ENCODE assay signal across 10 cellular contexts in the genomic region with DNA sequence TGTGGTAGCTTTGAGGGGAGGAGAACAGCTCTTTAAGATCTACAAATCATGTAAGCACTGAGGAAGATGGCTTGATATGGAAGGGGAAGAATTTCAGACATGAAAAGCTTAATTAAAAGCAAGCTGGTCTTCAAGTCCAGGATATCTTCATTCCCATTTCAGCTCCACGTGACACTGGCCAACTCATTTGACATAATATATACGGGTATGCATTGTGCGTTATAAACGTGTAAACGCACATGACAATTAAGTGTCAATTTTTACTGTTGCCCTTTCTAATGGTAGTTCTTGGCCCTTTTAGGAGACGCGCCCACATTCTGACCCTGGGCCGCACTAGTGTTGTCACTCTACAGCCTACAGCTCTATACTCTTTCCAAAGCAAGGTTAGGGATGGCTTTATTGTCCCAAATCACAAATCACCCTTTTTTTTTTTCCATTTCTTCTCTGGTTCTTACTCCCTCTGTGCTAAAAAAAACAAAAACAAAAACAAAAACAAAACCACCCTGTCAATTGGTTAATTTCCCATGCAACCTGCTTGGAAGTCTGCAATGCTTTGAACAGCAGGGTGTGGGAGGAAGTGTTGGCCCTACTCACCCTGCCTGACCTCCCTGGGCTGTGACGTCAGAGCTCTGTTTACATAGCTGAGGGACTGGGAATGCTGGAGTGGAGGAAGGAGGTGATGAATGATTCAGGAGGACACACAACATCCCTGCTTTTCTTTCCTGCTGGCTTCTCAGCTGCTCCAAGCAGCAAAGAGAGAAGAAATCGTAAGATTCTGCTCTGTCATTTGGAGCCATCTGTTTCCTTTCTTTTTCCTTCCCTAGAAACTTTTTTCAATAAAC. TPM values are rescaled to one million over a fixed set of nuclear protein-coding genes. Genes with fewer than 3 reads are reported as not detected.
A peak's percentile ranks its signal among the peaks of the same experiment; 100 is the strongest.
DNase-seq lines count a peak whose midpoint lies in the region; ATAC-seq, FAIRE-seq and TF ChIP-seq lines count a peak whose summit lies in the region.
"Had no signal": no experiment of that assay in that cellular context is flagged by ENCODE, and none has a peak within 500 bp of the region (broad histone marks: within the 10 kb centered on the region; RNA-seq: fewer than 3 reads in every experiment).

No MANE protein-coding gene starts in this region.

- TF ChIP-seq POLR2A in H1 (IDR thresholded peaks at IDR 0.05; ENCODE audit: control extremely low read depth in 1 of 2, low read depth in 2 of 2, low read length in 2 of 2): no peak

- no peaks in the 10 kb centered on the region for H3K27me3 Mint-ChIP-seq in mesothelial cell of epicardium (ENCODE audit: low read depth)

- no peaks in the 10 kb centered on the region for H3K79me1 ChIP-seq in H1 (ENCODE audit: low read depth, low read length)

- no peaks in the 10 kb centered on the region for H3K9me3 Mint-ChIP-seq in mesothelial cell of epicardium

- no peaks in the 10 kb centered on the region for H3K79me2 ChIP-seq in H1 (ENCODE audit: control insufficient read depth in 1 of 2, insufficient read depth in 2 of 2, low read length in 2 of 2)

- H3K23me2 ChIP-seq in H1 (ENCODE audit: low read depth, low read length): no peaks in the 10 kb centered on the region

- no peaks in the 10 kb centered on the region for H3K27me3 ChIP-seq in H1 (replicated peaks in 1 of 4; ENCODE audit: control insufficient read depth in 3 of 4, extremely low read depth in 1 of 4, insufficient read depth in 3 of 4, low read length in 3 of 4)

- H3K36me3 ChIP-seq in H1 (ENCODE audit: control insufficient read depth in 2 of 4, insufficient read depth in 4 of 4, low read length in 3 of 4): no peaks in the 10 kb centered on the region

- no peak for ATAC-seq in activated CD4-positive, CD25-positive, alpha-beta regulatory T cell treated with anti-CD3 and anti-CD28 coated beads, Interleukin-2, amount 50 U/mL, for 24 hours
- no peak for ATAC-seq in GM19455 (IDR thresholded peaks at IDR 0.05; ENCODE audit: unreplicated experiment)
- no peak for ATAC-seq in HG03469 (IDR thresholded peaks at IDR 0.05; ENCODE audit: unreplicated experiment)

- 85% methylated on average over 10 of the region's 10 CpGs; no CpG with 5 or more reads in 1 of the 2 experiments for WGBS in H1 (ENCODE audit: extremely low coverage in 1 of 2, insufficient coverage in 1 of 2, insufficient read length in 1 of 2, insufficient replicate concordance in 2 of 2, low coverage in 1 of 2, low lambda C conversion rate in 2 of 2, missing lambda C conversion rate in 1 of 2), 2 experiments

- H3K4ac ChIP-seq in H1 (replicated peaks; ENCODE audit: insufficient read length, low read depth, low read length): no peak overlapping the region

- no peak overlapping the region for H2BK120ac ChIP-seq in H1 (replicated peaks; ENCODE audit: low read depth, low read length)

- H3K27ac ChIP-seq in H1 (ENCODE audit: low read depth, low read length): no peak overlapping the region

- no peak overlapping the region for H2BK20ac ChIP-seq in H1 (ENCODE audit: low read length)

- H2AK5ac ChIP-seq in H1 (ENCODE audit: low read depth, low read length): no peak overlapping the region

- H3K14ac ChIP-seq in H1 (ENCODE audit: insufficient read length): no peak overlapping the region

- no peaks in the 10 kb centered on the region for H4K20me1 ChIP-seq in H1 (replicated peaks in 1 of 2; ENCODE audit: control insufficient read depth in 1 of 2, insufficient read depth in 2 of 2, low read length in 2 of 2)

- no peaks in the 10 kb centered on the region for H3K4me1 ChIP-seq in H1 (replicated peaks in 1 of 4; ENCODE audit: control insufficient read depth in 3 of 4, insufficient read depth in 4 of 4, low read length in 3 of 4)

- no peak for TF ChIP-seq EP300 in H1 (IDR thresholded peaks at IDR 0.05; ENCODE audit: borderline replicate concordance in 1 of 2, low read depth in 2 of 2, low read length in 2 of 2)

- no peak overlapping the region for H3K4me3 ChIP-seq in AG10803 (ENCODE audit: low read length)
- H3K4me3 ChIP-seq in H1 (ENCODE audit: extremely low read depth in 1 of 4, insufficient read depth in 2 of 4, low read depth in 3 of 4, low read length in 4 of 4): no peak overlapping the region

- TF ChIP-seq RAD21 in H1 (IDR thresholded peaks at IDR 0.05 in 1 of 2, conservative IDR thresholded peaks at IDR 0.05 in 1 of 2; ENCODE audit: low read depth in 2 of 2, low read length in 2 of 2): no peak

- no peak overlapping the region for H4K91ac ChIP-seq in H1 (replicated peaks; ENCODE audit: insufficient read length, low read length)

- H3K9me3 ChIP-seq in H1 (ENCODE audit: insufficient read depth in 2 of 2, low read depth in 1 of 2, low read length in 1 of 2): no peaks in the 10 kb centered on the region

- H3K4me2 ChIP-seq in H1 (ENCODE audit: insufficient read depth in 1 of 2, low read depth in 2 of 2, low read length in 2 of 2): no peak overlapping the region

- H3K9ac ChIP-seq in H1 (replicated peaks in 1 of 4; ENCODE audit: extremely low read depth in 1 of 4, low read depth in 3 of 4, low read length in 3 of 4): no peak overlapping the region

- no peak overlapping the region for H2BK12ac ChIP-seq in H1 (ENCODE audit: low read depth, low read length)

- no peak overlapping the region for H2BK15ac ChIP-seq in H1 (ENCODE audit: low read length)

- H3K18ac ChIP-seq in H1 (ENCODE audit: extremely low read depth, low read length): no peak overlapping the region

- no peak overlapping the region for H4K8ac ChIP-seq in H1 (ENCODE audit: extremely low read depth, insufficient read depth, low read length)

- H3K56ac ChIP-seq in H1 (replicated peaks; ENCODE audit: insufficient read length, low read depth, low read length): no peak overlapping the region

- CTCF ChIA-PET in H1 (lab: Charles Lee; ENCODE audit: partially characterized antibody): interaction anchor here (0.6 to 4.9 kb wide), 3 partner anchors 19 to 327 kb away, joined by 3 to 18 read pairs (median 4); partner anchors contain the start of gene RFK

- TF ChIP-seq CTCF in AG10803 (conservative IDR thresholded peaks at IDR 0.05; ENCODE audit: low read length) (no peak), H1 (IDR thresholded peaks at IDR 0.05; ENCODE audit: control extremely low read depth in 1 of 3, insufficient read depth in 1 of 3, low read depth in 1 of 3, low read length in 3 of 3) (no peak), mesothelial cell of epicardium (IDR thresholded peaks at IDR 0.05; ENCODE audit: unreplicated experiment) (no peak)

- peak; percentile 96 for DNase-seq in AG10803 (ENCODE audit: low read depth)
- DNase-seq in M059J (ENCODE audit: low read depth): peak; percentile 95
- DNase-seq in H1 (ENCODE audit: low read depth in 1 of 2, low spot score in 2 of 2): no peak
- no peak for DNase-seq in mesothelial cell of epicardium (ENCODE audit: low spot score in 2 of 2, unreplicated experiment in 2 of 2)
- no peak for DNase-seq in ecto neural progenitor cell (ENCODE audit: low spot score)
- DNase-seq: Karpas-422; stimulated activated CD4-positive, alpha-beta T cell treated with anti-CD3 and anti-CD28 coated beads, Interleukin-1b, Interleukin-23, amount 100 ng/mL, for 48 hours had no signal

- no peak for FAIRE-seq in H1 (lab: Jason Lieb, UNC)

- no peak overlapping the region for H2AFZ ChIP-seq in H1 (ENCODE audit: low read length)

- H3K23ac ChIP-seq in H1 (ENCODE audit: insufficient read length): no peak overlapping the region

- no peak overlapping the region for H3K4me3 Mint-ChIP-seq in mesothelial cell of epicardium

- POLR2A ChIA-PET in H1 (lab: Charles Lee; ENCODE audit: partially characterized antibody): interaction anchor here (1.2 to 1.3 kb wide), 2 partner anchors 8 to 16 kb away, joined by 3 to 5 read pairs; no protein-coding TSS in a partner anchor

- no peaks in the 10 kb centered on the region for H3K36me3 Mint-ChIP-seq in mesothelial cell of epicardium

- H4K5ac ChIP-seq in H1 (ENCODE audit: insufficient read length, low read depth, low read length): no peak overlapping the region

- H3K27ac Mint-ChIP-seq in mesothelial cell of epicardium: peak overlapping the region; percentile 23

- H2BK5ac ChIP-seq in H1 (ENCODE audit: low read depth, low read length): no peak overlapping the region

- H3K4me1 Mint-ChIP-seq in mesothelial cell of epicardium: peaks cover 41% of the 10 kb centered on the region

TF ChIP-seq in H1, 55 proteins besides CTCF, POLR2A, EP300 and RAD21 (continues in another document):
- TF ChIP-seq NANOG (IDR thresholded peaks at IDR 0.05; ENCODE audit: insufficient read depth, low read depth, low read length, poor library complexity, severe bottlenecking): no peak
- peak; percentile 57; the same call in 1 of the 2 replicates for TF ChIP-seq CREB1 (IDR thresholded peaks at IDR 0.05)
- TF ChIP-seq RBBP5 (IDR thresholded peaks at IDR 0.05; ENCODE audit: borderline replicate concordance, low read depth, low read length): no peak
- no peak for TF ChIP-seq CBX8 (IDR thresholded peaks at IDR 0.05; ENCODE audit: borderline replicate concordance, low read depth, low read length)
- no peak for TF ChIP-seq USF2 (IDR thresholded peaks at IDR 0.05; ENCODE audit: low read length)
- TF ChIP-seq SUZ12 (IDR thresholded peaks at IDR 0.05; ENCODE audit: low read length): no peak
- TF ChIP-seq, protein P1, sequence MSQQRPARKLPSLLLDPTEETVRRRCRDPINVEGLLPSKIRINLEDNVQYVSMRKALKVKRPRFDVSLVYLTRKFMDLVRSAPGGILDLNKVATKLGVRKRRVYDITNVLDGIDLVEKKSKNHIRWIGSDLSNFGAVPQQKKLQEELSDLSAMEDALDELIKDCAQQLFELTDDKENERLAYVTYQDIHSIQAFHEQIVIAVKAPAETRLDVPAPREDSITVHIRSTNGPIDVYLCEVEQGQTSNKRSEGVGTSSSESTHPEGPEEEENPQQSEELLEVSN (IDR thresholded peaks at IDR 0.05): no peak

RNA-seq across cellular contexts. Expression of gene RFK, which starts 19.3 kb away (rescaled TPM):
- total RNA-seq in M059J (2014; rRNA removed; shearing (Covaris generic)): 37.6 and 42.7 TPM in 2 replicates
- total RNA-seq in H1 (2021; fragmentation: NEBNext Ultra II Directional; extraction: Animal tissue kit (Norgen Biotek cat#: 25700)): 10.6 and 14.9 TPM in 2 replicates
- 3.7 and 4.3 TPM in 2 replicates for polyA plus RNA-seq in H1 (2011; rRNA removed)
- polyA plus RNA-seq in H1 (2011; cell fraction: cytosol; rRNA removed): 6.0 TPM
- 4.7 TPM for polyA plus RNA-seq in H1 (2011; cell fraction: nucleus; rRNA removed)
- polyA plus RNA-seq in H1 (2012, experiment 1 of 2): 3.7 to 6.8 TPM (median 5.7 TPM) in 4 replicates
- 2.2 TPM for polyA plus RNA-seq in H1 (2012, experiment 2 of 2)
- polyA plus RNA-seq in H1 (2013, experiment 1 of 2): 9.6 TPM
- 8.8 TPM for polyA plus RNA-seq in H1 (2013, experiment 2 of 2)
- 2.3 and 2.7 TPM in 2 replicates for polyA minus RNA-seq in H1 (2011; rRNA and poly(A)+ RNA removed)
- polyA minus RNA-seq in H1 (2011; cell fraction: cytosol; rRNA and poly(A)+ RNA removed): 2.7 TPM
- 8.9 TPM for polyA minus RNA-seq in H1 (2011; cell fraction: nucleus; rRNA and poly(A)+ RNA removed)
- 8.5 to 10.2 TPM (median 9.7 TPM) in 3 replicates for total RNA-seq in mesothelial cell of epicardium

Comparison
In these comparisons a context has a peak if more than half of its experiments do, and no peak if none do; other contexts are left out.
1. DNase-seq: peak in AG10803 (single experiment) and M059J (single experiment); none in H1 (0 of 2), mesothelial cell of epicardium (0 of 2) and ecto neural progenitor cell (single experiment).